In the genomic region with DNA sequence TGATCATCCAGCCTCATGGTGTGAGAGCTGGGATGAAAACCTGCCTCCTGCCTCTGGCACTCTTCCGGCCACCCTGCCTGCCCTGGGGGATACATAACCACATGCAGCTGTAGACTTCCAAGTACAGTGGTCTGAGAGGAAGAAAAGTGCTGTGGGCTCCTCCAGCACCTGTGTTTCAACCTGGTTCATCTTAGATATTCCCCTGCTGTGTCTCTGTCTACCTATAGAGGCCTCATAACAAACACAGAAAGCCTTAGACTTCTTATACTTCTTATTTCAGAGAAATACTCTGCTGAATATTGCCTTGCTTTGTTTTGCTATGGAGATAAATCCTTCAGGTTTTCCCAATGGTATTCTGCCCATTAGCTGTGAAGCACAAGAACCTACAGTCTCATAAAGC, we compare ENCODE assay signal across 16 cellular contexts. TPM values are rescaled to one million over a fixed set of nuclear protein-coding genes. Genes with fewer than 3 reads are reported as not detected.
A peak's percentile ranks its signal among the peaks of the same experiment; 100 is the strongest.
DNase-seq lines count a peak whose midpoint lies in the region; ATAC-seq, FAIRE-seq and TF ChIP-seq lines count a peak whose summit lies in the region.
"Had no signal": no experiment of that assay in that cellular context is flagged by ENCODE, and none has a peak within 500 bp of the region (broad histone marks: within the 10 kb centered on the region; RNA-seq: fewer than 3 reads in every experiment).

No MANE protein-coding gene starts in this region.

- peak; percentile 8 for TF ChIP-seq CTCF in activated CD8-positive, alpha-beta T cell treated with anti-CD3 and anti-CD28 coated beads for 36 hours (IDR thresholded peaks at IDR 0.05)
- TF ChIP-seq CTCF in kidney (IDR thresholded peaks at IDR 0.05; ENCODE audit: borderline replicate concordance, extremely low read depth, insufficient read depth), result no peak

- FAIRE-seq in GM18507 (lab: Jason Lieb, UNC), result peak; percentile 54
- FAIRE-seq in kidney (lab: Jason Lieb, UNC), result no peak
- FAIRE-seq: A204.1 had no signal

- H3K36me3 Mint-ChIP-seq in activated CD4-positive, alpha-beta T cell treated with anti-CD3 and anti-CD28 coated beads for 36 hours (ENCODE audit: low read depth), result peaks cover 24% of the 10 kb centered on the region
- peaks cover 37% of the 10 kb centered on the region for H3K36me3 Mint-ChIP-seq in activated CD8-positive, alpha-beta T cell treated with anti-CD3 and anti-CD28 coated beads for 36 hours (ENCODE audit: low read depth)
- no peaks in the 10 kb centered on the region for H3K36me3 Mint-ChIP-seq in natural killer cell treated with Interleukin-12 subunit alpha and Interleukin-12 subunit beta and Interleukin-15 and Interleukin-18, amount 100 ng/mL, for 72 hours
- H3K36me3 Mint-ChIP-seq: brain had no signal

- no peaks in the 10 kb centered on the region for H3K9me3 ChIP-seq in kidney (ENCODE audit: control insufficient read depth in 1 of 2, low read length in 2 of 2)
- H3K9me3 ChIP-seq: tibial nerve had no signal

- intact Hi-C loops in activated CD4-positive, alpha-beta T cell treated with anti-CD3 and anti-CD28 coated beads for 36 hours (cut with DNase I, micrococcal nuclease), result loop anchor here in 1 of 2 experiments (5.0 kb wide), 1 partner anchor 349 kb away; a partner anchor contains a TSS
- intact Hi-C loops in activated CD8-positive, alpha-beta T cell treated with anti-CD3 and anti-CD28 coated beads for 36 hours (cut with micrococcal nuclease), result no loop called here
- intact Hi-C loops in kidney (cut with DNase I), result no loop called here

- H3K27ac Mint-ChIP-seq in activated CD4-positive, alpha-beta T cell treated with anti-CD3 and anti-CD28 coated beads for 36 hours, result peak overlapping the region; percentile 94
- peak overlapping the region; percentile 95 for H3K27ac Mint-ChIP-seq in activated CD8-positive, alpha-beta T cell treated with anti-CD3 and anti-CD28 coated beads for 36 hours
- peak overlapping the region; percentile 98 to 99 for H3K27ac Mint-ChIP-seq in natural killer cell treated with Interleukin-12 subunit alpha and Interleukin-12 subunit beta and Interleukin-15 and Interleukin-18, amount 100 ng/mL, for 72 hours

- H3K27me3 Mint-ChIP-seq in activated CD4-positive, alpha-beta T cell treated with anti-CD3 and anti-CD28 coated beads for 36 hours, result no peaks in the 10 kb centered on the region
- H3K27me3 Mint-ChIP-seq in activated CD8-positive, alpha-beta T cell treated with anti-CD3 and anti-CD28 coated beads for 36 hours, result no peaks in the 10 kb centered on the region
- H3K27me3 Mint-ChIP-seq in natural killer cell treated with Interleukin-12 subunit alpha and Interleukin-12 subunit beta and Interleukin-15 and Interleukin-18, amount 100 ng/mL, for 72 hours, result no peaks in the 10 kb centered on the region
- H3K27me3 Mint-ChIP-seq: brain had no signal

- no peak overlapping the region for H3K4me3 ChIP-seq in kidney (ENCODE audit: low read length in 2 of 2)
- H3K4me3 ChIP-seq: lung, smooth muscle cell, tibial nerve had no signal

- H3K4me3 Mint-ChIP-seq in activated CD4-positive, alpha-beta T cell treated with anti-CD3 and anti-CD28 coated beads for 36 hours, result peak overlapping the region; percentile 55
- H3K4me3 Mint-ChIP-seq in activated CD8-positive, alpha-beta T cell treated with anti-CD3 and anti-CD28 coated beads for 36 hours, result peak overlapping the region; percentile 66
- no peak overlapping the region for H3K4me3 Mint-ChIP-seq in natural killer cell treated with Interleukin-12 subunit alpha and Interleukin-12 subunit beta and Interleukin-15 and Interleukin-18, amount 100 ng/mL, for 72 hours
- H3K4me3 Mint-ChIP-seq: brain had no signal

- CTCF ChIA-PET in activated CD4-positive, alpha-beta T cell treated with anti-CD3 and anti-CD28 coated beads for 36 hours (lab: Charles Lee), result interaction anchor here (0.7 to 4.4 kb wide), 18 partner anchors 8 to 75 kb away, joined by 3 to 17 read pairs (median 4); a partner anchor contains a TSS
- CTCF ChIA-PET in activated CD8-positive, alpha-beta T cell treated with anti-CD3 and anti-CD28 coated beads for 36 hours (lab: Charles Lee), result interaction anchor here (0.8 to 5.1 kb wide), 15 partner anchors 10 to 74 kb away, joined by 3 to 42 read pairs (median 4); a partner anchor contains a TSS

- no peak for ATAC-seq in activated CD4-positive, alpha-beta T cell treated with anti-CD3 and anti-CD28 coated beads for 36 hours
- ATAC-seq in activated CD8-positive, alpha-beta T cell treated with anti-CD3 and anti-CD28 coated beads for 36 hours, result no peak
- no peak for ATAC-seq in natural killer cell treated with Interleukin-12 subunit alpha and Interleukin-12 subunit beta and Interleukin-15 and Interleukin-18, amount 100 ng/mL, for 72 hours
- ATAC-seq in HG02840 (IDR thresholded peaks at IDR 0.05; ENCODE audit: low FRiP score, unreplicated experiment), result no peak

- no peaks in the 10 kb centered on the region for H3K36me3 ChIP-seq in kidney (ENCODE audit: control insufficient read depth in 1 of 2, insufficient read depth in 2 of 2, low read length in 2 of 2)
- H3K36me3 ChIP-seq: tibial nerve had no signal

- peaks cover 4 to 10% of the 10 kb centered on the region in 2 donors for H3K4me1 ChIP-seq in kidney (ENCODE audit: control insufficient read depth in 1 of 2, insufficient read depth in 1 of 2, low read depth in 1 of 2, low read length in 2 of 2)

- no peaks in the 10 kb centered on the region for H3K9me3 Mint-ChIP-seq in activated CD4-positive, alpha-beta T cell treated with anti-CD3 and anti-CD28 coated beads for 36 hours (ENCODE audit: low read depth)
- H3K9me3 Mint-ChIP-seq in activated CD8-positive, alpha-beta T cell treated with anti-CD3 and anti-CD28 coated beads for 36 hours, result no peaks in the 10 kb centered on the region
- H3K9me3 Mint-ChIP-seq in natural killer cell treated with Interleukin-12 subunit alpha and Interleukin-12 subunit beta and Interleukin-15 and Interleukin-18, amount 100 ng/mL, for 72 hours, result no peaks in the 10 kb centered on the region
- H3K9me3 Mint-ChIP-seq: brain had no signal

- H3K4me1 Mint-ChIP-seq in activated CD4-positive, alpha-beta T cell treated with anti-CD3 and anti-CD28 coated beads for 36 hours, result peaks cover 96% of the 10 kb centered on the region
- H3K4me1 Mint-ChIP-seq in activated CD8-positive, alpha-beta T cell treated with anti-CD3 and anti-CD28 coated beads for 36 hours (ENCODE audit: low read depth), result peaks cover 91% of the 10 kb centered on the region
- H3K4me1 Mint-ChIP-seq in natural killer cell treated with Interleukin-12 subunit alpha and Interleukin-12 subunit beta and Interleukin-15 and Interleukin-18, amount 100 ng/mL, for 72 hours (ENCODE audit: low read depth in 2 of 2), result peaks cover 78 to 95% of the 10 kb centered on the region in 2 donors

- no peak overlapping the region for H3K9ac ChIP-seq in kidney (ENCODE audit: low read length in 2 of 2)

- no peak overlapping the region for H3K27ac ChIP-seq in kidney (ENCODE audit: low read depth in 2 of 2, low read length in 2 of 2)

- POLR2A ChIA-PET in activated CD4-positive, alpha-beta T cell treated with anti-CD3 and anti-CD28 coated beads for 36 hours (lab: Charles Lee), result interaction anchor here (0.5 to 1.8 kb wide), 4 partner anchors 13 to 68 kb away, joined by 4 to 5 read pairs (median 5); no protein-coding TSS in a partner anchor
- POLR2A ChIA-PET in activated CD8-positive, alpha-beta T cell treated with anti-CD3 and anti-CD28 coated beads for 36 hours (lab: Charles Lee), result interaction anchor here (0.7 to 14.9 kb wide), 12 partner anchors 10 to 73 kb away, joined by 3 to 163 read pairs (median 4); a partner anchor contains a TSS

- DNase-seq in activated CD4-positive, alpha-beta T cell treated with anti-CD3 and anti-CD28 coated beads for 36 hours, result no peak
- DNase-seq in activated CD4-positive, alpha-beta T cell treated with anti-CD3 and anti-CD28 coated beads, Interleukin-2, amount 50 U/mL, for 4 hours, result no peak
- no peak for DNase-seq in GM18507 (ENCODE audit: extremely low spot score, insufficient read length, low read depth)
- DNase-seq in activated CD8-positive, alpha-beta T cell treated with anti-CD3 and anti-CD28 coated beads for 36 hours, result no peak
- DNase-seq in natural killer cell treated with Interleukin-12 subunit alpha and Interleukin-12 subunit beta and Interleukin-15 and Interleukin-18, amount 100 ng/mL, for 72 hours (ENCODE audit: low spot score), result no peak
- no peak for DNase-seq in kidney
- no peak for DNase-seq in LoVo (ENCODE audit: low spot score)
- DNase-seq: effector CD4-positive, alpha-beta T cell; occipital lobe; Right ventricle myocardium superior had no signal

RNA-seq across cellular contexts. Expression of a gene that starts 19.6 kb away (rescaled TPM):
- 100 to 1,000 TPM; 166 to 171 TPM for total RNA-seq in activated CD4-positive, alpha-beta T cell treated with anti-CD3 and anti-CD28 coated beads for 36 hours
- 100 to 1,000 TPM; 135 to 141 TPM for total RNA-seq in activated CD8-positive, alpha-beta T cell treated with anti-CD3 and anti-CD28 coated beads for 36 hours
- total RNA-seq in natural killer cell treated with Interleukin-12 subunit alpha and Interleukin-12 subunit beta and Interleukin-15 and Interleukin-18, amount 100 ng/mL, for 72 hours, result 100 to 1,000 TPM; 131 to 333 TPM
- total RNA-seq in kidney, result 41.5 TPM
- polyA plus RNA-seq in kidney (ENCODE audit: insufficient read depth, low read depth, low replicate concordance), result 13.3 TPM
